In the genomic region with DNA sequence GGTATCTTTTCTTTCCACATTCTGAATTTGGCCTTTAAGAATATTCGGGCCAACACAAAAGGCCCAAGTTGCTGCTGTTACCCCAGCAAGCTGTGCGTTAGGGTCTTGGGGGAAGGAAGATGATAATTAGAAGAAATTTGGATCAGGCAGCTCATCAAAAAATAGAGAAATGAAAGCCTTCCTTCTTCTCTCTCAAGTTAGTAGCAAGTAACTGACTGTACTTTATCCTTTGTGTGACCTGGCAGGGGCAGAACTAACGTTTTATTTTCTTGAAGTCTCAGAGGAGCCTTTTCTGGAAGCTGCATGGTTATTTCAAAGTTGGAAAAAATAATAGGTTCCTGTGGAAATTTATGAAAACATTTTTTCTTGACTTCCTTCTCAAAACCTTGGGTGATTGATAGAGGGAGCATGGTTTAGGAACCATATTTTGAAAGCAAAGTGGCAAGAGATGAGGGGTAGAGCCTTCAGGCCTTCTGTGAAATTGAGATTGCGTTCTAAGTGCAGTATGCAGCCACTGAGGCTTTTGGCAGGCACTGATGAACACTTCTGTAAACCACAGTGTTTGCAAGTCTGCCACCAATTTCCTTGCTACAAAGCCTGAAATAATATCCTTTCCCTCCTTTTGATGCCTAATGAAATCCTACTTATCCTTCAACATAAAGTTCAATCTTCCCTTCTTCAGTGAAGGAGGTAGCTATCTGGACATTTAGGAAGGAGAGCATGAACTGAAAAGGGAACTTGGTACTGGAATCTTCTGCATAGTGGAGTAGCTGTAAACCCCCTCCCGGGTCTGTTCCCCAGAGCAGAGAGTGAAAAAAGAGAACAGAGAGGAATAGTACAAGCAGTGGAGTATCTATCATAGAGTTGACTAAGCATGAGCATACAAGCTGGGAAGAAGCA, we compare ENCODE assay signal across 8 cellular contexts.
A peak's percentile ranks its signal among the peaks of the same experiment; 100 is the strongest.
DNase-seq lines count a peak whose midpoint lies in the region; ATAC-seq, FAIRE-seq and TF ChIP-seq lines count a peak whose summit lies in the region.

No MANE protein-coding gene starts in this region.

- no peak for TF ChIP-seq POLR2A in gastrocnemius medialis (IDR thresholded peaks at IDR 0.05)
- no peak for TF ChIP-seq POLR2A in H54 (IDR thresholded peaks at IDR 0.05; ENCODE audit: low read depth, low read length)

- no peaks in the 10 kb centered on the region for H3K36me3 ChIP-seq in gastrocnemius medialis

- peak; percentile 70 for ATAC-seq in GM19372 (IDR thresholded peaks at IDR 0.05; ENCODE audit: low read depth, unreplicated experiment)
- ATAC-seq in HG03378 (IDR thresholded peaks at IDR 0.05; ENCODE audit: unreplicated experiment) = peak; percentile 69
- no peak for ATAC-seq in gastrocnemius medialis

- no peaks in the 10 kb centered on the region for H3K27me3 ChIP-seq in gastrocnemius medialis

- no peak for FAIRE-seq in H54 (lab: Jason Lieb, UNC)

- peak overlapping the region; percentile 0 for H3K27ac ChIP-seq in cingulate gyrus (ENCODE audit: low read depth, low read length)
- peak overlapping the region; percentile 46 to 75 (median 59) for H3K27ac ChIP-seq in gastrocnemius medialis

- no peak for DNase-seq in gastrocnemius medialis
- DNase-seq in H54 (ENCODE audit: insufficient read length, low spot score) = no peak
- no peak for DNase-seq in NCI-H1436 (lab: John Stamatoyannopoulos, UW)
- no peak for DNase-seq in NCI-H2196 treated with DMSO at 0.1 percent for 48 hours (lab: John Stamatoyannopoulos, UW; ENCODE audit: unreplicated experiment)
- DNase-seq in ACHN = no peak

- no peak for TF ChIP-seq CTCF in gastrocnemius medialis (IDR thresholded peaks at IDR 0.05 in 4 of 5, conservative IDR thresholded peaks at IDR 0.05 in 1 of 5)

- intact Hi-C loops in gastrocnemius medialis (cut with DNase I; ENCODE audit: low total_unique reads) = no loop called here

- no peak overlapping the region for H3K4me3 ChIP-seq in gastrocnemius medialis

- in situ Hi-C loops in gastrocnemius medialis (cut with MboI; ENCODE audit: low sequenced_read_pairs in 4 of 4) (no loop called here), ACHN (cut with HindIII; ENCODE audit: low pct_ligation_motif_present, low pct_unique_long_range_greater_than_20kb, low sequenced_read_pairs) (no loop called here)

- H3K9me3 ChIP-seq in gastrocnemius medialis = no peaks in the 10 kb centered on the region

- peaks cover 27 to 32% of the 10 kb centered on the region in 2 donors for H3K4me1 ChIP-seq in gastrocnemius medialis

Comparison
In these comparisons a context has a peak if more than half of its experiments do, and no peak if none do; other contexts are left out.
1. ATAC-seq: peak in GM19372 (single experiment) and HG03378 (single experiment); none in gastrocnemius medialis (0 of 2).